ENCODE assay signal across 8 cellular contexts in genomic region chr3:144762091-144762490, GRCh38.
"Had no signal": no experiment of that assay in that cellular context is flagged by ENCODE, and none has a peak within 500 bp of the region (broad histone marks: within the 10 kb centered on the region; RNA-seq: fewer than 3 reads in every experiment).

No MANE protein-coding gene starts in this region.

- H3K27ac Mint-ChIP-seq: GM23338, H9 had no signal

- H3K27ac ChIP-seq: KMS-11 had no signal

- FAIRE-seq: H1, H54, HTR-8/SVneo had no signal

- H3K4me3 ChIP-seq: GM23338 had no signal

- DNase-seq: H9, HCEC 1CT, KBM-7 had no signal

- ATAC-seq: GM23338 had no signal

- H3K4me1 Mint-ChIP-seq: GM23338, H9 had no signal

- H2AFZ ChIP-seq: GM23338 had no signal

- H3K4me3 Mint-ChIP-seq: GM23338, H9 had no signal

- H3K9ac ChIP-seq: KMS-11 had no signal

- H3K4me2 ChIP-seq: GM23338 had no signal
